17 cellular contexts compared by ENCODE assay signal in the genomic region with DNA sequence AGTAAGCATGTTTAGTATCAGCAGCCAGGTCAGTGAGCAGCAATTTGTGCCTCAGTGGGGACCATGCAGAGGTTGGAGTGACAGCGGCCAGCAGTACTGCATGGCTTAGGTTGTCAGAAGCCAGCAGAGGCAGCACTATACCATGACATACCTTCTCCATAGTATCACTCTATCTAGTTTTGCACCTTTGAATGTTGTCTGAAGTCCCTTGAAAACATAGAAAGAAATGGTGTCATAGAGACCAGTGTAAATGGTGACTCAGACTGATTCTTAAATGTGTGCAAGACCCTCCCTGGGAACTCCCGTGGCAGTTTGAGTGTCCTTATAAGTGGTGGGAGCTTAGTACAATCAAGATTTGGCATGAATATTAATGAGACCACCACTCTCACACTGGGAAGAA.
DNase-seq lines count a peak whose midpoint lies in the region; ATAC-seq, FAIRE-seq and TF ChIP-seq lines count a peak whose summit lies in the region.
"Had no signal": no experiment of that assay in that cellular context is flagged by ENCODE, and none has a peak within 500 bp of the region (broad histone marks: within the 10 kb centered on the region; RNA-seq: fewer than 3 reads in every experiment).

No MANE protein-coding gene starts in this region.

- SMC1A ChIA-PET in GM12878 (lab: Charles Lee; ENCODE audit: uncharacterized antibody, unreplicated experiment) = interaction anchor here (1.2 to 3.5 kb wide), 3 partner anchors 11 to 35 kb away, joined by 3 to 22 read pairs (median 3); no protein-coding TSS in a partner anchor

- DNase-seq in stimulated activated naive CD8-positive, alpha-beta T cell treated with anti-CD3 and anti-CD28 coated beads, Interleukin-15, amount 100 ng/mL, for 72 hours = no peak
- DNase-seq in stimulated activated naive CD8-positive, alpha-beta T cell treated with anti-CD3 and anti-CD28 coated beads, Interleukin-15, Interleukin-2, amounts not matched to agents 100 U/mL and 50 U/mL, for 24 hours = no peak
- DNase-seq in GM12878 (ENCODE audit: low read depth, low spot score) (no peak), neuronal stem cell (ENCODE audit: low spot score) (no peak), NCI-H187 (lab: John Stamatoyannopoulos, UW) (no peak), NCI-H82 (lab: John Stamatoyannopoulos, UW) (no peak)
- DNase-seq: ACHN; BE2C; C1 segment of cervical spinal cord; CD4-positive, CD25-positive, alpha-beta regulatory T cell; CD8-positive, alpha-beta memory T cell; COR-L47; DMS 273 treated with DMSO at 0.1 percent for 48 hours had no signal

- no peak overlapping the region for H3K27ac Mint-ChIP-seq in stimulated activated naive CD8-positive, alpha-beta T cell treated with anti-CD3 and anti-CD28 coated beads, Interleukin-15, amount 100 ng/mL, for 72 hours
- H3K27ac Mint-ChIP-seq: CD4-positive, CD25-positive, alpha-beta regulatory T cell; CD8-positive, alpha-beta memory T cell had no signal

- H3K9me3 ChIP-seq in GM12878 (replicated peaks; ENCODE audit: control insufficient read depth, insufficient read depth, low read length) = no peaks in the 10 kb centered on the region
- no peaks in the 10 kb centered on the region for H3K9me3 ChIP-seq in neuronal stem cell (replicated peaks in 1 of 2; ENCODE audit: control insufficient read depth in 2 of 2, insufficient read depth in 1 of 2, low read depth in 1 of 2, low read length in 2 of 2)
- H3K9me3 ChIP-seq: BE2C, HAP-1 had no signal

- H2BK15ac ChIP-seq in neuronal stem cell (ENCODE audit: low read length) = no peak overlapping the region

- H4K8ac ChIP-seq in neuronal stem cell (ENCODE audit: low read depth, low read length) = no peak overlapping the region

- H2AFZ ChIP-seq in GM12878 (ENCODE audit: control insufficient read depth, low read depth, low read length) (no peak overlapping the region), neuronal stem cell (ENCODE audit: low read length) (peak overlapping the region; percentile 48)

- no peak overlapping the region for H3K4me3 ChIP-seq in GM12878
- H3K4me3 ChIP-seq in neuronal stem cell (ENCODE audit: low read length in 2 of 2) = no peak overlapping the region
- H3K4me3 ChIP-seq: HAP-1 had no signal

- H3K27ac ChIP-seq in GM12878 (ENCODE audit: control insufficient read depth, insufficient read depth) (no peak overlapping the region), neuronal stem cell (replicated peaks; ENCODE audit: low read length) (no peak overlapping the region)

- H3K27me3 ChIP-seq in GM12878 (replicated peaks in 1 of 2; ENCODE audit: control insufficient read depth in 2 of 2, insufficient read depth in 2 of 2, low read length in 1 of 2) (no peaks in the 10 kb centered on the region), neuronal stem cell (ENCODE audit: control insufficient read depth in 3 of 3, insufficient read depth in 3 of 3, low read depth in 1 of 3, low read length in 3 of 3) (peaks cover 0 to 8% (median 0%) of the 10 kb centered on the region in 3 experiments)

- no peak overlapping the region for H2AK5ac ChIP-seq in neuronal stem cell (ENCODE audit: low read depth, low read length)

- H3K79me1 ChIP-seq in neuronal stem cell (ENCODE audit: low read depth, low read length) = no peaks in the 10 kb centered on the region

- peak; percentile 40 for ATAC-seq in stimulated activated naive CD8-positive, alpha-beta T cell treated with anti-CD3 and anti-CD28 coated beads, Interleukin-15, amount 100 ng/mL, for 72 hours
- ATAC-seq in stimulated activated naive CD8-positive, alpha-beta T cell treated with anti-CD3 and anti-CD28 coated beads, Interleukin-15, Interleukin-2, amounts not matched to agents 100 U/mL and 50 U/mL, for 24 hours = no peak
- peak; percentile 63 for ATAC-seq in GM12878

- H3K4me2 ChIP-seq in GM12878 (ENCODE audit: control insufficient read depth, insufficient read depth) = no peak overlapping the region
- H3K4me2 ChIP-seq in neuronal stem cell (ENCODE audit: insufficient read depth, low read length, poor library complexity, severe bottlenecking) = no peak overlapping the region

- H3K9ac ChIP-seq in GM12878 (ENCODE audit: control insufficient read depth, insufficient read depth, low read length) (no peak overlapping the region), neuronal stem cell (ENCODE audit: low read depth, low read length, poor library complexity) (no peak overlapping the region)

- no peak overlapping the region for H3K23ac ChIP-seq in neuronal stem cell (ENCODE audit: low read depth, low read length, poor library complexity)

- no peak overlapping the region for H2BK120ac ChIP-seq in neuronal stem cell (ENCODE audit: low read depth, low read length)

- WGBS in GM12878 (ENCODE audit: insufficient coverage, insufficient replicate concordance, low lambda C conversion rate, missing lambda C conversion rate) = 48% methylated on average over 2 of the region's 2 CpGs
- WGBS in neuronal stem cell (ENCODE audit: extremely low coverage in 2 of 2, insufficient read length in 2 of 2, insufficient replicate concordance in 1 of 2), 2 donors = no CpG with 5 or more reads among the region's 2 CpGs

- no peak overlapping the region for H3K4ac ChIP-seq in neuronal stem cell (ENCODE audit: low read length)

- BruUV-seq in GM12878 (replicated peaks; lab: Mats Ljungman, UMichigan) = no TSS peak

- H2BK12ac ChIP-seq in neuronal stem cell (ENCODE audit: low read length) = no peak overlapping the region

- H3K4me1 Mint-ChIP-seq in stimulated activated naive CD8-positive, alpha-beta T cell treated with anti-CD3 and anti-CD28 coated beads, Interleukin-15, amount 100 ng/mL, for 72 hours = no peaks in the 10 kb centered on the region
- H3K4me1 Mint-ChIP-seq: CD4-positive, CD25-positive, alpha-beta regulatory T cell had no signal

- H3K79me2 ChIP-seq in GM12878 (ENCODE audit: control insufficient read depth, insufficient read depth, low read length) = no peaks in the 10 kb centered on the region

- no peak for FAIRE-seq in GM12878 (lab: Jason Lieb, UNC)
- FAIRE-seq: A204.1, G401.6, GM19239 had no signal

- H4K91ac ChIP-seq in neuronal stem cell (ENCODE audit: low read depth, low read length, poor library complexity) = no peak overlapping the region

- H3K9me3 Mint-ChIP-seq in stimulated activated naive CD8-positive, alpha-beta T cell treated with anti-CD3 and anti-CD28 coated beads, Interleukin-15, amount 100 ng/mL, for 72 hours = no peaks in the 10 kb centered on the region
- H3K9me3 Mint-ChIP-seq: CD4-positive, CD25-positive, alpha-beta regulatory T cell; CD8-positive, alpha-beta memory T cell had no signal

- H2BK5ac ChIP-seq in neuronal stem cell (ENCODE audit: low read length) = no peak overlapping the region

- CTCF ChIA-PET in GM12878 (lab: Yijun Ruan, JAX) = interaction anchor here (1.4 to 3.8 kb wide), 2 partner anchors 20 to 33 kb away, joined by 3 to 36 read pairs; no protein-coding TSS in a partner anchor

- in situ Hi-C loops in GM12878 (cut with MboI) = loop anchor here (25.0 kb wide), 2 partner anchors 518 to 868 kb away; no protein-coding TSS in a partner anchor

- H3K14ac ChIP-seq in neuronal stem cell (ENCODE audit: low read length) = no peak overlapping the region

- TF ChIP-seq RAD21 in GM12878 (IDR thresholded peaks at IDR 0.05; ENCODE audit: insufficient read depth, low read depth, low read length) = no peak

- H3K18ac ChIP-seq in neuronal stem cell (ENCODE audit: low read length) = no peak overlapping the region

- H3K36me3 ChIP-seq in GM12878 (ENCODE audit: control insufficient read depth in 2 of 2, insufficient read depth in 2 of 2, low read length in 1 of 2) (no peaks in the 10 kb centered on the region), neuronal stem cell (replicated peaks in 1 of 2; ENCODE audit: control insufficient read depth in 2 of 2, insufficient read depth in 2 of 2, low read length in 2 of 2) (no peaks in the 10 kb centered on the region)
- H3K36me3 ChIP-seq: BE2C, HAP-1 had no signal

- no peaks in the 10 kb centered on the region for H4K20me1 ChIP-seq in GM12878 (ENCODE audit: control insufficient read depth, insufficient read depth)

- TF ChIP-seq EP300 in GM12878 (IDR thresholded peaks at IDR 0.05; ENCODE audit: borderline replicate concordance in 1 of 2, control insufficient read depth in 1 of 2, low read depth in 2 of 2, low read length in 2 of 2) = no peak

- no peak for TF ChIP-seq POLR2A in GM12878 (IDR thresholded peaks at IDR 0.05; ENCODE audit: low read depth, low read length)

- no peaks in the 10 kb centered on the region for H3K4me1 ChIP-seq in GM12878 (ENCODE audit: control insufficient read depth, insufficient read depth, low read length)
- H3K4me1 ChIP-seq in neuronal stem cell (ENCODE audit: control insufficient read depth in 2 of 2, insufficient read depth in 1 of 2, low read depth in 1 of 2, low read length in 2 of 2) = no peaks in the 10 kb centered on the region
- H3K4me1 ChIP-seq: BE2C, HAP-1 had no signal

- TF ChIP-seq CTCF in GM12878 (IDR thresholded peaks at IDR 0.05 in 2 of 3, conservative IDR thresholded peaks at IDR 0.05 in 1 of 3; ENCODE audit: control insufficient read depth in 2 of 3, extremely low read depth in 1 of 3, insufficient read depth in 1 of 3, low read depth in 3 of 3, low read length in 3 of 3) = peak in 1 of 3 experiments; percentile 6; a peak in 1 of 6 replicates

- RAD21 ChIA-PET in GM12878 (lab: Charles Lee; ENCODE audit: unreplicated experiment) = interaction anchor here (3.4 kb wide), 1 partner anchor 19 kb away, joined by 22 read pairs; no protein-coding TSS in a partner anchor

- no peak overlapping the region for H3K4me3 Mint-ChIP-seq in stimulated activated naive CD8-positive, alpha-beta T cell treated with anti-CD3 and anti-CD28 coated beads, Interleukin-15, amount 100 ng/mL, for 72 hours
- H3K4me3 Mint-ChIP-seq: CD8-positive, alpha-beta memory T cell had no signal

- POLR2A ChIA-PET in GM12878 (lab: Charles Lee) = no interaction called here

- intact Hi-C loops in GM12878 (cut with micrococcal nuclease; ENCODE audit: unreplicated experiment) = no loop called here

- peaks cover 23% of the 10 kb centered on the region for H3K27me3 Mint-ChIP-seq in stimulated activated naive CD8-positive, alpha-beta T cell treated with anti-CD3 and anti-CD28 coated beads, Interleukin-15, amount 100 ng/mL, for 72 hours

TF ChIP-seq in GM12878, 131 proteins besides CTCF, POLR2A, EP300 and RAD21:
- TF ChIP-seq TBL1XR1 (IDR thresholded peaks at IDR 0.05; ENCODE audit: low read depth, low read length) (no peak), PKNOX1 (IDR thresholded peaks at IDR 0.05) (peak; percentile 28; the same call in 1 of the 2 replicates)
